Comparison of ENCODE assay signal across 9 cellular contexts in the genomic region with DNA sequence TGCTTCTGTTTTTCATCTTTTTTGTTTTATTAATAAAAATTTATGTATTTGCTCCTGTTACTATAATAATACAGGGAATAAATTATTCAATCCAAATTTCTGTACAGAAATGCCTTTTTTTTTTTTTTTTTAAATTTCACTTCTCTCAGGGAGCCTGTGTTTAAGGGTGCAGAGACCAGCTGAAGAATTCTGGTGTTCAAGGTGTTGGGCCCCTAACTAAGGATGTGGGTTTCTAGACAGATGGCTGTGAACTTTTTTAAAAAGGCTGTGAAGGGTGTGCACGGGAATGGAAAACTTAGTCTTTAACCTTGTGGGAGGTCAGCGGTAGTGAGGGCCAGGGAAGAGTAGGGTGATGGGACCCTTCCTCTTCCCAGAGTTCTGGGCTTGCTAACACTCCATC. TPM values are rescaled to one million over a fixed set of nuclear protein-coding genes. Genes with fewer than 3 reads are reported as not detected.
DNase-seq lines count a peak whose midpoint lies in the region; ATAC-seq and TF ChIP-seq lines count a peak whose summit lies in the region.
"Had no signal": no experiment of that assay in that cellular context is flagged by ENCODE, and none has a peak within 500 bp of the region (broad histone marks: within the 10 kb centered on the region; RNA-seq: fewer than 3 reads in every experiment).

No MANE protein-coding gene starts in this region.

- no peak overlapping the region for H3K27ac Mint-ChIP-seq in neural progenitor cell

- no peak overlapping the region for H3K9ac ChIP-seq in BLaER1
- H3K9ac ChIP-seq in HUES64 (ENCODE audit: low read depth, low read length), result no peak overlapping the region
- H3K9ac ChIP-seq in colonic mucosa (ENCODE audit: low read depth in 2 of 2, low read length in 2 of 2), result no peak overlapping the region
- H3K9ac ChIP-seq in neural progenitor cell, result no peak overlapping the region

- no peak overlapping the region for H3K4me3 ChIP-seq in BLaER1
- peak overlapping the region; percentile 76; the same call in 1 of the 2 replicates for H3K4me3 ChIP-seq in HUES64 (ENCODE audit: low read length)
- no peak overlapping the region for H3K4me3 ChIP-seq in colonic mucosa
- no peak overlapping the region for H3K4me3 ChIP-seq in neural progenitor cell
- no peak overlapping the region for H3K4me3 ChIP-seq in right lobe of liver

- H3K4me1 ChIP-seq in BLaER1, result peaks cover 36% of the 10 kb centered on the region
- peaks cover 14% of the 10 kb centered on the region for H3K4me1 ChIP-seq in HUES64 (ENCODE audit: insufficient read depth, low read length)
- no peaks in the 10 kb centered on the region for H3K4me1 ChIP-seq in colonic mucosa
- H3K4me1 ChIP-seq in neural progenitor cell, result peaks cover 18% of the 10 kb centered on the region
- H3K4me1 ChIP-seq in right lobe of liver, result no peaks in the 10 kb centered on the region

- peaks cover 35% of the 10 kb centered on the region for H3K36me3 ChIP-seq in BLaER1
- peaks cover 46% of the 10 kb centered on the region for H3K36me3 ChIP-seq in HUES64 (ENCODE audit: insufficient read depth, low read length)
- no peaks in the 10 kb centered on the region for H3K36me3 ChIP-seq in colonic mucosa
- H3K36me3 ChIP-seq in neural progenitor cell, result no peaks in the 10 kb centered on the region
- peaks cover 0 to 6% (median 0%) of the 10 kb centered on the region in 4 donors for H3K36me3 ChIP-seq in right lobe of liver

- H3K9me3 ChIP-seq in BLaER1 (no peaks in the 10 kb centered on the region), HUES64 (ENCODE audit: insufficient read depth, low read depth, low read length) (no peaks in the 10 kb centered on the region), colonic mucosa (no peaks in the 10 kb centered on the region), neural progenitor cell (ENCODE audit: low read depth) (no peaks in the 10 kb centered on the region), right lobe of liver (no peaks in the 10 kb centered on the region)
- H3K9me3 ChIP-seq: neutrophil had no signal

- DNase-seq in colonic mucosa, result no peak
- DNase-seq in neural progenitor cell (ENCODE audit: low spot score), result no peak
- DNase-seq in OCI-M1 (lab: John Stamatoyannopoulos, UW), result no peak
- no peak for DNase-seq in EL
- DNase-seq in right lobe of liver, result no peak

- peaks cover 26% of the 10 kb centered on the region for H3K36me3 Mint-ChIP-seq in neural progenitor cell

- peaks cover 8% of the 10 kb centered on the region for H3K27me3 Mint-ChIP-seq in neural progenitor cell (ENCODE audit: insufficient read depth, low read depth)

- no peaks in the 10 kb centered on the region for H4K20me1 ChIP-seq in BLaER1
- peaks cover 6% of the 10 kb centered on the region for H4K20me1 ChIP-seq in neural progenitor cell (ENCODE audit: low read depth)

- H3K4me1 Mint-ChIP-seq in neural progenitor cell, result peaks cover 23% of the 10 kb centered on the region

- peaks cover 16% of the 10 kb centered on the region for H3K79me2 ChIP-seq in neural progenitor cell (ENCODE audit: low read depth)

- no peak overlapping the region for H3K27ac ChIP-seq in BLaER1
- peak overlapping the region; percentile 25; the same call in 1 of the 2 replicates for H3K27ac ChIP-seq in HUES64 (ENCODE audit: low read depth, low read length)
- peak overlapping the region; percentile 6 for H3K27ac ChIP-seq in colonic mucosa
- H3K27ac ChIP-seq in neural progenitor cell, result no peak overlapping the region
- H3K27ac ChIP-seq in right lobe of liver, result no peak overlapping the region
- H3K27ac ChIP-seq: neutrophil had no signal

- peak overlapping the region; percentile 90; the same call in 1 of the 2 replicates for H3K4me2 ChIP-seq in BLaER1
- H3K4me2 ChIP-seq in neural progenitor cell, result peak overlapping the region; percentile 95

- ATAC-seq in GM18505 (IDR thresholded peaks at IDR 0.05; ENCODE audit: unreplicated experiment) (no peak), right lobe of liver (no peak)

- intact Hi-C loops in colonic mucosa (cut with DNase I) (no loop called here), right lobe of liver (cut with DNase I) (no loop called here)

- H3K4me3 Mint-ChIP-seq in neural progenitor cell, result peak overlapping the region; percentile 91

- H3K27me3 ChIP-seq in BLaER1 (peaks cover 60% of the 10 kb centered on the region), HUES64 (ENCODE audit: insufficient read depth, low read length) (no peaks in the 10 kb centered on the region), colonic mucosa (no peaks in the 10 kb centered on the region), neural progenitor cell (no peaks in the 10 kb centered on the region), right lobe of liver (no peaks in the 10 kb centered on the region)

- TF ChIP-seq POLR2A in GM18505 (IDR thresholded peaks at IDR 0.05; ENCODE audit: borderline replicate concordance, extremely low read depth, insufficient read depth, insufficient read length) (no peak), right lobe of liver (IDR thresholded peaks at IDR 0.05) (no peak)

- H2AFZ ChIP-seq in neural progenitor cell (replicated peaks), result peak overlapping the region; percentile 99

- 68% methylated on average over 2 of the region's 2 CpGs for WGBS in HUES64
- 77% methylated on average over 2 of the region's 2 CpGs for WGBS in right lobe of liver (ENCODE audit: insufficient coverage, low coverage, low lambda C conversion rate, missing lambda C conversion rate)

- no peaks in the 10 kb centered on the region for H3K9me3 Mint-ChIP-seq in neural progenitor cell

- H3F3A ChIP-seq in neural progenitor cell (ENCODE audit: low read depth), result peaks cover 15% of the 10 kb centered on the region

- TF ChIP-seq CTCF in colonic mucosa (IDR thresholded peaks at IDR 0.05) (no peak), neural progenitor cell (IDR thresholded peaks at IDR 0.05) (no peak), right lobe of liver (IDR thresholded peaks at IDR 0.05) (no peak)

RNA-seq across cellular contexts. Expression of gene DTX3, which starts 1.3 kb away (rescaled TPM):
- 44.3 TPM for polyA plus RNA-seq in HUES64 (2013, experiment 1 of 2)
- polyA plus RNA-seq in HUES64 (2013, experiment 2 of 2), result 48.2 TPM
- total RNA-seq in colonic mucosa, result 1 to 10 TPM; 3.4 to 7.4 TPM
- 56.4 and 67.9 TPM in 2 replicates for total RNA-seq in neural progenitor cell (ENCODE audit: low replicate concordance)
- 1 to 10 TPM in 5 of 6 experiments, under 1 TPM in 1; 0.86 to 2.7 (median 1.9) TPM for total RNA-seq in right lobe of liver

RNA-seq across cellular contexts. Expression of gene ARHGEF25, which starts 7.9 kb away (rescaled TPM):
- polyA plus RNA-seq in HUES64 (2013, experiment 1 of 2), result 15.7 TPM
- 20.7 TPM for polyA plus RNA-seq in HUES64 (2013, experiment 2 of 2)
- total RNA-seq in colonic mucosa (10 to 100 TPM in 1 of 2 donors, 1 to 10 TPM in 1; 2.4 to 12.8 TPM), neural progenitor cell (ENCODE audit: low replicate concordance) (17.3 and 27.3 TPM in 2 replicates), right lobe of liver (1 to 10 TPM in 5 of 6 experiments, under 1 TPM in 1; 0.92 to 2.0 (median 1.3) TPM)

RNA-seq across cellular contexts. Expression of gene PIP4K2C, which starts 12.3 kb away (rescaled TPM):
- polyA plus RNA-seq in HUES64 (2013, experiment 1 of 2), result 19.0 TPM
- polyA plus RNA-seq in HUES64 (2013, experiment 2 of 2), result 17.6 TPM
- 10 to 100 TPM; 43.6 to 60.2 TPM for total RNA-seq in colonic mucosa
- 15.5 and 23.4 TPM in 2 replicates for total RNA-seq in neural progenitor cell (ENCODE audit: low replicate concordance)
- total RNA-seq in right lobe of liver, result 10 to 100 TPM; 11.3 to 27.6 (median 12.8) TPM

RNA-seq across cellular contexts. Expression of gene B4GALNT1, which starts 29.7 kb away (rescaled TPM):
- polyA plus RNA-seq in HUES64 (2013, experiment 1 of 2), result 1.8 TPM
- 1.5 TPM for polyA plus RNA-seq in HUES64 (2013, experiment 2 of 2)
- total RNA-seq in colonic mucosa (under 1 TPM; 0.32 to 0.88 TPM), neural progenitor cell (ENCODE audit: low replicate concordance) (0.28 and 1.1 TPM in 2 replicates), right lobe of liver (1 to 10 TPM in 3 of 6 experiments, under 1 TPM in 3; 0.44 to 3.6 (median 0.78) TPM)

RNA-seq across cellular contexts. Expression of gene KIF5A, which starts 53.5 kb away (rescaled TPM):
- polyA plus RNA-seq in HUES64 (2013, experiment 1 of 2), result 7.8 TPM
- 8.2 TPM for polyA plus RNA-seq in HUES64 (2013, experiment 2 of 2)
- total RNA-seq in colonic mucosa (1 to 10 TPM in 1 of 2 donors, under 1 TPM in 1; 0.67 to 2.1 TPM), neural progenitor cell (ENCODE audit: low replicate concordance) (7.9 and 8.6 TPM in 2 replicates), right lobe of liver (under 1 TPM in 1 of 6 experiments, not detected in 5; 0.02 TPM)

Comparison
In these comparisons a context has a peak if more than half of its experiments do, and no peak if none do; other contexts are left out.
1. H3K27ac ChIP-seq: peak in HUES64 (single experiment) and colonic mucosa (single experiment); none in BLaER1 (single experiment), neural progenitor cell (single experiment) and right lobe of liver (0 of 3).